Comparison of ENCODE assay signal across 15 cellular contexts in the genomic region with DNA sequence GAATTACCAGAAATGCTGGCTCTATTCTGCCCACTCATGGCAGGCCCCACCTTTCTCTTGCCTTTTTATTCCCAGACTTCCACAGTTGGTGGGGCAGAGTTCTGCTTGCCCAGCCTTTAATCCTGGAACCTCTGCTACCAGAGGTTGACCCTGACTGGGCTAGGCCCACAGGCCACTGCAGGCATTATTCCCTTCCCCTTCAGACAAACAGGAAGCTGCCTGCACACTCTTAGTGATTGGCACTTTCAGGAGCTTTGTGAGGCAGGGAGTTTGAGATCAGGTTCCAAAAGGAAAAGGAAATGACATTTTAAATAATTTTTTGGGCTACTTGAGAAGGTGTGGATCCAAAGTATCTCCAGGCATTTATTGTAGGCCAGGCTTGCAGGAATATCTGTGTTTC. TPM values are rescaled to one million over a fixed set of nuclear protein-coding genes. Genes with fewer than 3 reads are reported as not detected.
DNase-seq lines count a peak whose midpoint lies in the region; TF ChIP-seq lines count a peak whose summit lies in the region.
"Had no signal": no experiment of that assay in that cellular context is flagged by ENCODE, and none has a peak within 500 bp of the region (broad histone marks: within the 10 kb centered on the region; RNA-seq: fewer than 3 reads in every experiment).

No MANE protein-coding gene starts in this region.

- TF ChIP-seq CTCF in MM.1S (IDR thresholded peaks at IDR 0.05; ENCODE audit: low read length) (no peak), coronary artery (IDR thresholded peaks at IDR 0.05) (no peak), progenitor cell of endocrine pancreas (IDR thresholded peaks at IDR 0.05; ENCODE audit: unreplicated experiment) (no peak), GM10248 (IDR thresholded peaks at IDR 0.05; ENCODE audit: control extremely low read depth, extremely low read depth, low read depth, missing control alignments) (no peak)

- POLR2A ChIA-PET in GM10248 (lab: Yijun Ruan, JAX), result no interaction called here

- peak overlapping the region; percentile 17; the same call in 1 of the 2 replicates for H3K27ac ChIP-seq in MM.1S (ENCODE audit: low read length)
- peak overlapping the region; percentile 52 to 75 for H3K27ac ChIP-seq in coronary artery
- H3K27ac ChIP-seq: 22Rv1, SK-N-MC had no signal

- no peak overlapping the region for H3K4me3 Mint-ChIP-seq in progenitor cell of endocrine pancreas (ENCODE audit: low read depth)
- H3K4me3 Mint-ChIP-seq: nephron had no signal

- H3K9me3 ChIP-seq in MM.1S (replicated peaks; ENCODE audit: insufficient read depth, low read length), result no peaks in the 10 kb centered on the region
- H3K9me3 ChIP-seq: HAP-1 had no signal

- 0 out of 2 replicates have a peak overlapping the region, but pooled peaks have one; percentile 21 for H3K4me2 ChIP-seq in MM.1S (ENCODE audit: low read depth, low read length)

- no peak overlapping the region for H3K4me3 ChIP-seq in MM.1S (ENCODE audit: low read length)
- H3K4me3 ChIP-seq in coronary artery, result peak overlapping the region; percentile 12
- H3K4me3 ChIP-seq: HAP-1, SK-N-MC, skin epidermis had no signal

- H3K4me1 Mint-ChIP-seq in progenitor cell of endocrine pancreas (ENCODE audit: low read depth), result peaks cover 4% of the 10 kb centered on the region

- peaks cover 10% of the 10 kb centered on the region for H3K9me3 Mint-ChIP-seq in progenitor cell of endocrine pancreas (ENCODE audit: low read depth)

- no peaks in the 10 kb centered on the region for H3K27me3 ChIP-seq in MM.1S (replicated peaks; ENCODE audit: insufficient read depth, low read length)

- peak; percentile 4 for DNase-seq in DMS53 (lab: John Stamatoyannopoulos, UW)
- DNase-seq in DMS53 treated with DMSO at 0.1 percent for 48 hours (lab: John Stamatoyannopoulos, UW; ENCODE audit: unreplicated experiment), result no peak
- no peak for DNase-seq in MM.1S
- DNase-seq in coronary artery (ENCODE audit: low spot score), result no peak
- no peak for DNase-seq in progenitor cell of endocrine pancreas (ENCODE audit: low spot score, unreplicated experiment)
- no peak for DNase-seq in GM10248 (ENCODE audit: extremely low spot score)
- DNase-seq in NCI-H82 (lab: John Stamatoyannopoulos, UW), result no peak
- no peak for DNase-seq in GM19240 (ENCODE audit: insufficient read length, low spot score)
- DNase-seq: NCI-H1930, trophoblast cell had no signal

- no peaks in the 10 kb centered on the region; the same call in 1 of the 2 replicates for H4K20me1 ChIP-seq in MM.1S (ENCODE audit: insufficient read depth, low read length)

- H2AFZ ChIP-seq in MM.1S (ENCODE audit: low read length), result no peak overlapping the region

- peaks cover 6% of the 10 kb centered on the region; the same call in 1 of the 2 replicates for H3F3A ChIP-seq in MM.1S (ENCODE audit: insufficient read depth, low read length)

- H3K9ac ChIP-seq in MM.1S (ENCODE audit: low read length), result no peak overlapping the region

- H3K4me1 ChIP-seq in MM.1S (ENCODE audit: low read length), result peaks cover 49% of the 10 kb centered on the region
- H3K4me1 ChIP-seq: HAP-1 had no signal

- H3K27me3 Mint-ChIP-seq in progenitor cell of endocrine pancreas, result no peaks in the 10 kb centered on the region

- CTCF ChIA-PET in GM10248 (lab: Yijun Ruan, JAX), result interaction anchor here (0.7 to 3.0 kb wide), 7 partner anchors 7 to 29 kb away, joined by 3 to 9 read pairs (median 5); no protein-coding TSS in a partner anchor

- H3K36me3 ChIP-seq in MM.1S (replicated peaks; ENCODE audit: insufficient read depth, low read length), result no peaks in the 10 kb centered on the region

- no peaks in the 10 kb centered on the region for H3K36me3 Mint-ChIP-seq in progenitor cell of endocrine pancreas (ENCODE audit: insufficient read depth)

- H3K79me2 ChIP-seq in MM.1S (ENCODE audit: low read length), result peaks cover 97% of the 10 kb centered on the region

- peak overlapping the region; percentile 83 for H3K27ac Mint-ChIP-seq in progenitor cell of endocrine pancreas

- H3K9me2 ChIP-seq in MM.1S (replicated peaks; ENCODE audit: insufficient read depth, low read length), result no peaks in the 10 kb centered on the region

RNA-seq across cellular contexts. Expression of a gene that starts 18.8 kb away (rescaled TPM):
- total RNA-seq in progenitor cell of endocrine pancreas, result 28.8 and 34.0 TPM in 2 replicates
